ENCODE assay signal across 27 cellular contexts in genomic region chr18:44837491-44838185, GRCh38.
DNase-seq lines count a peak whose midpoint lies in the region; TF ChIP-seq lines count a peak whose summit lies in the region.
"Had no signal": no experiment of that assay in that cellular context is flagged by ENCODE, and none has a peak within 500 bp of the region (broad histone marks: within the 10 kb centered on the region; RNA-seq: fewer than 3 reads in every experiment).

No MANE protein-coding gene starts in this region.

- no peaks in the 10 kb centered on the region for H3K27me3 Mint-ChIP-seq in neural progenitor cell (ENCODE audit: insufficient read depth, low read depth)
- H3K27me3 Mint-ChIP-seq: naive B cell had no signal

- H3F3A ChIP-seq in neural progenitor cell (ENCODE audit: low read depth) = peaks cover 13% of the 10 kb centered on the region

- peaks cover 0 to 8% (median 0%) of the 10 kb centered on the region in 11 experiments; a peak in 3 of 22 replicates for H3K9me3 ChIP-seq in BLaER1 treated with 17β-estradiol and CSF1 and Interleukin-3, amounts not matched to agents 10 nM and 100 nM (replicated peaks in 1 of 11)
- no peaks in the 10 kb centered on the region for H3K9me3 ChIP-seq in neural progenitor cell (ENCODE audit: low read depth)
- no peaks in the 10 kb centered on the region for H3K9me3 ChIP-seq in breast epithelium
- H3K9me3 ChIP-seq: gastroesophageal sphincter, left lung, ovary had no signal

- H3K27ac Mint-ChIP-seq in neural progenitor cell = no peak overlapping the region
- H3K27ac Mint-ChIP-seq: activated naive CD8-positive, alpha-beta T cell treated with anti-CD3 and anti-CD28 coated beads, Interleukin-2, amount 50 U/mL, for 24 hours; mesothelial cell of epicardium; T-helper 1 cell treated with Interleukin-12 subunit alpha and Interleukin-12 subunit beta and Interleukin-4 antibody, amounts not matched to agents 30 μg/mL and 1 μg/mL, for 36 hours had no signal

- DNase-seq in NCI-H69 (lab: John Stamatoyannopoulos, UW) = peak; percentile 69
- no peak for DNase-seq in dorsolateral prefrontal cortex
- no peak for DNase-seq in neural progenitor cell (ENCODE audit: low spot score)
- DNase-seq in GM10266 (ENCODE audit: extremely low spot score) = no peak
- no peak for DNase-seq in NCI-H1105 treated with DMSO at 0.1 percent for 48 hours (lab: John Stamatoyannopoulos, UW)
- DNase-seq in breast epithelium (ENCODE audit: low spot score in 2 of 2) = no peak
- no peak for DNase-seq in stimulated activated CD4-positive, alpha-beta T cell treated with anti-CD3 and anti-CD28 coated beads, Interleukin-4, amount 100 ng/mL, for 1 hour
- DNase-seq: activated CD4-positive, alpha-beta T cell treated with anti-CD3 and anti-CD28 coated beads for 4 hours; activated effector memory CD4-positive, alpha-beta T cell treated with anti-CD3 and anti-CD28 coated beads, Interleukin-2, amount 50 U/mL, for 16 hours; activated naive CD8-positive, alpha-beta T cell treated with anti-CD3 and anti-CD28 coated beads, Interleukin-2, amount 50 U/mL, for 24 hours; activated T-cell treated with anti-CD3 and anti-CD28 coated beads, Interleukin-2, amount 50 U/mL, for 1 hour; Calu3; left lung; naive B cell; NCI-H1436 treated with DMSO at 0.1 percent for 48 hours; NCI-H2171 treated with DMSO at 0.1 percent for 48 hours; NCI-H524; ovary; right cardiac atrium; RPMI8226; stimulated activated CD4-positive, alpha-beta T cell treated with anti-CD3 and anti-CD28 coated beads, Interleukin-4, amount 100 ng/mL, for 4 hours; stimulated activated naive CD4-positive, alpha-beta T cell had no signal

- H3K9ac ChIP-seq in BLaER1 treated with 17β-estradiol and CSF1 and Interleukin-3, amounts not matched to agents 10 nM and 100 nM = no peak overlapping the region
- H3K9ac ChIP-seq in neural progenitor cell = no peak overlapping the region

- TF ChIP-seq CTCF in dorsolateral prefrontal cortex (IDR thresholded peaks at IDR 0.05 in 54 of 56, conservative IDR thresholded peaks at IDR 0.05 in 2 of 56; ENCODE audit: low read depth in 1 of 56, partially characterized antibody in 56 of 56) = no peak
- TF ChIP-seq CTCF in neural progenitor cell (IDR thresholded peaks at IDR 0.05) = no peak
- no peak for TF ChIP-seq CTCF in GM10266 (IDR thresholded peaks at IDR 0.05; ENCODE audit: control insufficient read depth, insufficient read depth, low read depth, missing control alignments)
- TF ChIP-seq CTCF in breast epithelium (IDR thresholded peaks at IDR 0.05) = no peak

- H3K4me2 ChIP-seq in BLaER1 treated with 17β-estradiol and CSF1 and Interleukin-3, amounts not matched to agents 10 nM and 100 nM = peak overlapping the region in 9 of 11 experiments; percentile 70 to 88 (median 81); a peak in 17 of 22 replicates
- peak overlapping the region; percentile 21 for H3K4me2 ChIP-seq in neural progenitor cell
- H3K4me2 ChIP-seq: hepatocyte had no signal

- H3K9me3 Mint-ChIP-seq in neural progenitor cell = peaks cover 4% of the 10 kb centered on the region
- H3K9me3 Mint-ChIP-seq: activated naive CD8-positive, alpha-beta T cell treated with anti-CD3 and anti-CD28 coated beads, Interleukin-2, amount 50 U/mL, for 24 hours; mesothelial cell of epicardium; naive B cell had no signal

- H3K4me1 Mint-ChIP-seq in neural progenitor cell = peaks cover 76% of the 10 kb centered on the region

- H4K20me1 ChIP-seq in BLaER1 treated with 17β-estradiol and CSF1 and Interleukin-3, amounts not matched to agents 10 nM and 100 nM = peaks cover 0 to 6% (median 0%) of the 10 kb centered on the region in 11 experiments; a peak in 2 of 22 replicates
- peaks cover 32% of the 10 kb centered on the region for H4K20me1 ChIP-seq in neural progenitor cell (ENCODE audit: low read depth)

- no peak overlapping the region for H3K4me3 Mint-ChIP-seq in neural progenitor cell
- H3K4me3 Mint-ChIP-seq: activated naive CD8-positive, alpha-beta T cell treated with anti-CD3 and anti-CD28 coated beads, Interleukin-2, amount 50 U/mL, for 24 hours; mesothelial cell of epicardium; T-helper 1 cell treated with Interleukin-12 subunit alpha and Interleukin-12 subunit beta and Interleukin-4 antibody, amounts not matched to agents 30 μg/mL and 1 μg/mL, for 36 hours had no signal

- peaks cover 16% of the 10 kb centered on the region for H3K79me2 ChIP-seq in neural progenitor cell (ENCODE audit: low read depth)

- peaks cover 0 to 9% (median 0%) of the 10 kb centered on the region in 11 experiments; a peak in 2 of 22 replicates for H3K27me3 ChIP-seq in BLaER1 treated with 17β-estradiol and CSF1 and Interleukin-3, amounts not matched to agents 10 nM and 100 nM
- H3K27me3 ChIP-seq in dorsolateral prefrontal cortex (no peaks in the 10 kb centered on the region), neural progenitor cell (no peaks in the 10 kb centered on the region), breast epithelium (no peaks in the 10 kb centered on the region)
- H3K27me3 ChIP-seq: gastroesophageal sphincter, hepatocyte, left lung, ovary had no signal

- intact Hi-C loops in dorsolateral prefrontal cortex (cut with DNase I) (no loop called here), breast epithelium (cut with DNase I; ENCODE audit: low total_unique reads) (no loop called here)

- peaks cover 36 to 49% (median 46%) of the 10 kb centered on the region in 10 experiments for H3K4me1 ChIP-seq in BLaER1 treated with 17β-estradiol and CSF1 and Interleukin-3, amounts not matched to agents 10 nM and 100 nM
- peaks cover 49% of the 10 kb centered on the region for H3K4me1 ChIP-seq in neural progenitor cell
- H3K4me1 ChIP-seq in breast epithelium = no peaks in the 10 kb centered on the region

- no peak for TF ChIP-seq POLR2A in breast epithelium (IDR thresholded peaks at IDR 0.05)

- no peaks in the 10 kb centered on the region for H3K36me3 ChIP-seq in BLaER1 treated with 17β-estradiol and CSF1 and Interleukin-3, amounts not matched to agents 10 nM and 100 nM
- H3K36me3 ChIP-seq in neural progenitor cell = no peaks in the 10 kb centered on the region
- no peaks in the 10 kb centered on the region for H3K36me3 ChIP-seq in breast epithelium
- H3K36me3 ChIP-seq: gastroesophageal sphincter, left lung, ovary had no signal

- H3K36me3 Mint-ChIP-seq in neural progenitor cell = peaks cover 11% of the 10 kb centered on the region
- H3K36me3 Mint-ChIP-seq: mesothelial cell of epicardium, naive B cell had no signal

- peak overlapping the region in 5 of 11 experiments; percentile 75 to 88 (median 81); a peak in 7 of 22 replicates for H3K27ac ChIP-seq in BLaER1 treated with 17β-estradiol and CSF1 and Interleukin-3, amounts not matched to agents 10 nM and 100 nM
- peak overlapping the region in 31 of 59 donors; percentile 6 to 67 (median 34) for H3K27ac ChIP-seq in dorsolateral prefrontal cortex
- no peak overlapping the region for H3K27ac ChIP-seq in neural progenitor cell
- H3K27ac ChIP-seq in breast epithelium = no peak overlapping the region
- H3K27ac ChIP-seq: left lung, ovary had no signal

- no peak overlapping the region for H2AFZ ChIP-seq in neural progenitor cell (replicated peaks)
- H2AFZ ChIP-seq: hepatocyte had no signal

- H3K4me3 ChIP-seq in BLaER1 treated with 17β-estradiol and CSF1 and Interleukin-3, amounts not matched to agents 10 nM and 100 nM = no peak overlapping the region
- H3K4me3 ChIP-seq in dorsolateral prefrontal cortex = no peak overlapping the region
- no peak overlapping the region for H3K4me3 ChIP-seq in neural progenitor cell
- no peak overlapping the region for H3K4me3 ChIP-seq in breast epithelium
- H3K4me3 ChIP-seq: gastroesophageal sphincter, hepatocyte, left lung, ovary had no signal

Comparison
In these comparisons a context has a peak if more than half of its experiments do, and no peak if none do; other contexts are left out.
1. H3K27ac ChIP-seq: peak in dorsolateral prefrontal cortex (31 of 59); none in neural progenitor cell (single experiment) and breast epithelium (0 of 2).